Comparison of ENCODE assay signal across 9 cellular contexts in the genomic region with DNA sequence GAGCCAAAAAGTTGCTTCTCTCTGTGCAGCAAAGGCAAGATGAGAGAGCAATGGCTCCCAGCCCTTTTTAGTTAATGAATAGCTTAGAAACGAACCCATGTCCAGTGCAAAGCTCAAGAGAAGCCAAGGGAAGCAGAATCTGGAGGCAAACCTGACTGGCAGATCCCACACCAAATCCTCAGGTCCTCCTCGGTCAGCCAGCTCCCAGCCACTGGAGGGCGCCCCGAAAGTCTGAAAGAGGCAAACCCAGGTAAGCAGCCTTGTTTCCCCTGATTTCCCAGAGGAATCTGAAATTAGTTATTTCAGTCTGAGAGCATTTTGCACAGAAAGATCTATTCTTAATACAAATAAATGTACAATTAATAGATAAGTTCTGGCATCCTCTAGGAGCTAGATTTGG.
A peak's percentile ranks its signal among the peaks of the same experiment; 100 is the strongest.
DNase-seq lines count a peak whose midpoint lies in the region; ATAC-seq and TF ChIP-seq lines count a peak whose summit lies in the region.
"Had no signal": no experiment of that assay in that cellular context is flagged by ENCODE, and none has a peak within 500 bp of the region (broad histone marks: within the 10 kb centered on the region; RNA-seq: fewer than 3 reads in every experiment).

No MANE protein-coding gene starts in this region.

- TF ChIP-seq CTCF in AG04450 (IDR thresholded peaks at IDR 0.05; ENCODE audit: low read depth, low read length) (peak; percentile 52), GM13976 (IDR thresholded peaks at IDR 0.05; ENCODE audit: borderline replicate concordance, control extremely low read depth, extremely low read depth, insufficient read depth, missing control alignments) (peak; percentile 11), WERI-Rb-1 (IDR thresholded peaks at IDR 0.05; ENCODE audit: low read depth, low read length) (peak; percentile 59)

- H3K36me3 ChIP-seq in WERI-Rb-1, result no peaks in the 10 kb centered on the region
- H3K36me3 ChIP-seq: HAP-1 had no signal

- no peak overlapping the region for H3K4me3 ChIP-seq in AG04450 (ENCODE audit: low read depth, low read length)
- H3K4me3 ChIP-seq in WERI-Rb-1 (ENCODE audit: low read depth, low read length), result no peak overlapping the region
- H3K4me3 ChIP-seq: HAP-1 had no signal

- H3K27ac ChIP-seq in AG04450 (ENCODE audit: low read depth, low read length) (no peak overlapping the region), WERI-Rb-1 (no peak overlapping the region)

- ATAC-seq in GM21737 (IDR thresholded peaks at IDR 0.05; ENCODE audit: unreplicated experiment), result no peak
- ATAC-seq in HG03159 (IDR thresholded peaks at IDR 0.05; ENCODE audit: unreplicated experiment), result no peak
- no peak for ATAC-seq in GM21619 (IDR thresholded peaks at IDR 0.05; ENCODE audit: unreplicated experiment)

- H3K27me3 ChIP-seq in AG04450 (ENCODE audit: control insufficient read depth, insufficient read depth, low read length) (no peaks in the 10 kb centered on the region), WERI-Rb-1 (ENCODE audit: insufficient read depth, low read depth, severe bottlenecking) (peaks cover 56% of the 10 kb centered on the region)

- CTCF ChIA-PET in AG04450 (lab: Charles Lee), result interaction anchor here (0.6 to 2.0 kb wide), 4 partner anchors 18 to 245 kb away, joined by 3 to 12 read pairs (median 5); no protein-coding TSS in a partner anchor

- H3K9me3 ChIP-seq in AG04450 (ENCODE audit: control insufficient read depth, insufficient read depth, low read length) (peaks cover 6% of the 10 kb centered on the region; the same call in 1 of the 2 replicates), WERI-Rb-1 (ENCODE audit: severe bottlenecking) (no peaks in the 10 kb centered on the region)
- H3K9me3 ChIP-seq: HAP-1 had no signal

- no peak for DNase-seq in AG04450 (ENCODE audit: low read depth, low spot score)
- DNase-seq in GM13976 (ENCODE audit: low spot score), result no peak
- peak; percentile 30 for DNase-seq in WERI-Rb-1
- DNase-seq in kidney tubule cell (ENCODE audit: low spot score), result peak; percentile 39
- DNase-seq in NCI-H1694 treated with DMSO at 0.1 percent for 48 hours (lab: John Stamatoyannopoulos, UW), result no peak

- in situ Hi-C loops in GM13976 (cut with MboI; ENCODE audit: low sequenced_read_pairs, unreplicated experiment), result no loop called here

- POLR2A ChIA-PET in AG04450 (lab: Yijun Ruan, JAX), result no interaction called here

Comparison
In these comparisons a context has a peak if more than half of its experiments do, and no peak if none do; other contexts are left out.
1. DNase-seq: peak in WERI-Rb-1 (single experiment) and kidney tubule cell (single experiment); none in AG04450 (single experiment), GM13976 (single experiment) and NCI-H1694 treated with DMSO at 0.1 percent for 48 hours (single experiment).
2. Peak in every context shown above with its lines, with median percentiles within 50 percentile points of each other: CTCF ChIP-seq.